14 cellular contexts compared by ENCODE assay signal in the genomic region with DNA sequence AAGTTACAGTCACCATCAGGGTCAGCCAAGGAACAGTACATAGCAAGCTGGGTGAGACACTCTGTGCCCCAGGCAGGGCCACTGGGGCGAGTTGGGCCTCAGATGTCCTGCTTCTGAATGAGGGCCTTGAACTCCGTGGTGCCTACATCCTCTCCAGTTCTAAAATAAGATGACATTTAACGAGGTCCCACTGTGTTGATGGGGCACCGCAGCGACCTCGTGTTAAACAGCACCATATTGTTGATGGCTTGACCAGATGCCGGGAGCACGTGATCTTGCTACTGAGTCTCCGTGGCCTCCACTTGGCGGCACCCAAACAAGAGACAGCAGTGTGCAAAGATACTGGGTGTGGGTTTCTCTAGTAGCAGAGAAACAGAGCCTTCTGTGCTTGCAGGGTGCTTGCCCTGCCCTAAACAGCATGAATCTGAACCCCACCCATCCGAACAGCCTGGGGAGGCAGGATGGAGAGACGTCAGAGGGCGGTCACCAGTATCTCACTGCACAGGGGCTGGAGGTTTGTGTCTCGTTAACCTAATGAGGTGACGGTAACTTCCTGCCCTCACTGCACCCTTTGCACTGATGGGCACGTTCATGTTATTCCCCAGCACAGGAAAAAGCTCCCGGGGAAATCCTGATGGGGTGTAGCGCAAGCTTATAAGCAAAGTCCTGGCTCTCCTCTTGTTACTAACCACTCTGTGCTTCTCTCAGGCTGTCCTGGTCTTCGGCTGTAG.
A peak's percentile ranks its signal among the peaks of the same experiment; 100 is the strongest.
DNase-seq lines count a peak whose midpoint lies in the region; ATAC-seq and TF ChIP-seq lines count a peak whose summit lies in the region.
"Had no signal": no experiment of that assay in that cellular context is flagged by ENCODE, and none has a peak within 500 bp of the region (broad histone marks: within the 10 kb centered on the region; RNA-seq: fewer than 3 reads in every experiment).

No MANE protein-coding gene starts in this region.

- H3K4me3 Mint-ChIP-seq in activated naive CD4-positive, alpha-beta T cell treated with anti-CD3 and anti-CD28 coated beads for 36 hours: no peak overlapping the region
- H3K4me3 Mint-ChIP-seq: CD4-positive, CD25-positive, alpha-beta regulatory T cell had no signal

- peak; percentile 41 to 43 for ATAC-seq in right cardiac atrium

- no peaks in the 10 kb centered on the region for H3K27me3 ChIP-seq in right cardiac atrium (ENCODE audit: control insufficient read depth, insufficient read depth)
- no peaks in the 10 kb centered on the region for H3K27me3 ChIP-seq in right atrium auricular region
- H3K27me3 ChIP-seq in sigmoid colon: peaks cover 0 to 6% (median 0%) of the 10 kb centered on the region in 3 donors
- H3K27me3 ChIP-seq: BLaER1 treated with 17β-estradiol and CSF1 and Interleukin-3, amounts not matched to agents 10 nM and 100 nM had no signal

- H3K9me3 ChIP-seq in right cardiac atrium (ENCODE audit: control insufficient read depth, low read length) (no peaks in the 10 kb centered on the region), right atrium auricular region (peaks cover 0 to 8% of the 10 kb centered on the region in 2 donors), sigmoid colon (no peaks in the 10 kb centered on the region)

- H3K27ac ChIP-seq in right cardiac atrium (ENCODE audit: low read length) (no peak overlapping the region), right atrium auricular region (no peak overlapping the region), sigmoid colon (peak overlapping the region in 2 of 4 donors; percentile 1 to 19)
- H3K27ac ChIP-seq: BLaER1 treated with 17β-estradiol and CSF1 and Interleukin-3, amounts not matched to agents 10 nM and 100 nM; HL-60 had no signal

- H3K27ac Mint-ChIP-seq in activated naive CD4-positive, alpha-beta T cell treated with anti-CD3 and anti-CD28 coated beads for 36 hours: no peak overlapping the region

- H3K4me1 ChIP-seq in right cardiac atrium (ENCODE audit: control insufficient read depth, insufficient read depth, low read length) (no peaks in the 10 kb centered on the region), right atrium auricular region (no peaks in the 10 kb centered on the region), sigmoid colon (no peaks in the 10 kb centered on the region)
- H3K4me1 ChIP-seq: BLaER1 treated with 17β-estradiol and CSF1 and Interleukin-3, amounts not matched to agents 10 nM and 100 nM had no signal

- CTCF ChIA-PET in activated naive CD4-positive, alpha-beta T cell treated with anti-CD3 and anti-CD28 coated beads for 36 hours (lab: Charles Lee): no interaction called here

- WGBS in right cardiac atrium: 67% methylated on average over 19 of the region's 19 CpGs
- 74 to 77% methylated on average over 19 of the region's 19 CpGs for WGBS in sigmoid colon, 2 donors

- H3K4me3 ChIP-seq in right cardiac atrium (ENCODE audit: low read length) (no peak overlapping the region), right atrium auricular region (no peak overlapping the region), sigmoid colon (no peak overlapping the region)
- H3K4me3 ChIP-seq: BLaER1 treated with 17β-estradiol and CSF1 and Interleukin-3, amounts not matched to agents 10 nM and 100 nM had no signal

- H3K4me1 Mint-ChIP-seq in activated naive CD4-positive, alpha-beta T cell treated with anti-CD3 and anti-CD28 coated beads for 36 hours (ENCODE audit: low read depth): no peaks in the 10 kb centered on the region
- H3K4me1 Mint-ChIP-seq: CD4-positive, CD25-positive, alpha-beta regulatory T cell had no signal

- peaks cover 6% of the 10 kb centered on the region for H3K27me3 Mint-ChIP-seq in activated naive CD4-positive, alpha-beta T cell treated with anti-CD3 and anti-CD28 coated beads for 36 hours (ENCODE audit: low read depth)
- H3K27me3 Mint-ChIP-seq: CD4-positive, CD25-positive, alpha-beta regulatory T cell had no signal

- peaks cover 4% of the 10 kb centered on the region for H3K9me3 Mint-ChIP-seq in activated naive CD4-positive, alpha-beta T cell treated with anti-CD3 and anti-CD28 coated beads for 36 hours

- no peaks in the 10 kb centered on the region for H3K36me3 ChIP-seq in right atrium auricular region
- no peaks in the 10 kb centered on the region for H3K36me3 ChIP-seq in sigmoid colon
- H3K36me3 ChIP-seq: BLaER1 treated with 17β-estradiol and CSF1 and Interleukin-3, amounts not matched to agents 10 nM and 100 nM had no signal

- no peaks in the 10 kb centered on the region for H3K36me3 Mint-ChIP-seq in activated naive CD4-positive, alpha-beta T cell treated with anti-CD3 and anti-CD28 coated beads for 36 hours (ENCODE audit: low read depth)
- H3K36me3 Mint-ChIP-seq: CD4-positive, CD25-positive, alpha-beta regulatory T cell had no signal

- TF ChIP-seq EP300 in sigmoid colon (IDR thresholded peaks at IDR 0.05): no peak

- no peak for TF ChIP-seq CTCF in right atrium auricular region (IDR thresholded peaks at IDR 0.05)
- no peak for TF ChIP-seq CTCF in sigmoid colon (IDR thresholded peaks at IDR 0.05)

- DNase-seq in right cardiac atrium (no peak), right atrium auricular region (ENCODE audit: low spot score) (no peak), islet precursor cell (peak; percentile 38), sigmoid colon (peak; percentile 66), NCI-H1436 treated with DMSO at 0.1 percent for 48 hours (lab: John Stamatoyannopoulos, UW) (no peak), NCI-H187 treated with DMSO at 0.1 percent for 48 hours (lab: John Stamatoyannopoulos, UW) (no peak)
- DNase-seq in activated naive CD4-positive, alpha-beta T cell treated with anti-CD3 and anti-CD28 coated beads for 36 hours: no peak
- DNase-seq: ACHN; CD4-positive, CD25-positive, alpha-beta regulatory T cell; DMS53; GF-D8; HCEC 1CT had no signal

- TF ChIP-seq POLR2A in sigmoid colon (IDR thresholded peaks at IDR 0.05): no peak

- intact Hi-C loops in right cardiac atrium (cut with DNase I): loop anchor here in 1 of 4 donors (5.0 kb wide), 1 partner anchor 452 kb away; no protein-coding TSS in a partner anchor
- intact Hi-C loops in sigmoid colon (cut with DNase I): no loop called here
- intact Hi-C loops in activated naive CD4-positive, alpha-beta T cell treated with anti-CD3 and anti-CD28 coated beads for 36 hours (cut with micrococcal nuclease): no loop called here

Comparison
In these comparisons a context has a peak if more than half of its experiments do, and no peak if none do; other contexts are left out.
1. DNase-seq: peak in islet precursor cell (single experiment) and sigmoid colon (single experiment); none in right cardiac atrium (0 of 3), right atrium auricular region (single experiment), NCI-H1436 treated with DMSO at 0.1 percent for 48 hours (single experiment), NCI-H187 treated with DMSO at 0.1 percent for 48 hours (single experiment) and activated naive CD4-positive, alpha-beta T cell treated with anti-CD3 and anti-CD28 coated beads for 36 hours (single experiment).